ENCODE assay signal across 1 cellular context in genomic region chr5:80220268-80220897, GRCh38.
TF ChIP-seq lines count a peak whose summit lies in the region.

No MANE protein-coding gene starts in this region.

TF ChIP-seq in GM23338, 12 proteins besides CTCF, POLR2A, EP300 and RAD21 (continued from another document):
- TF ChIP-seq ZNF462 (CRISPR knock-in tag; IDR thresholded peaks at IDR 0.05) (no peak), EZH2 (IDR thresholded peaks at IDR 0.05; ENCODE audit: low read depth, unreplicated experiment) (no peak), STAT1 (IDR thresholded peaks at IDR 0.05; ENCODE audit: unreplicated experiment) (no peak)
